ENCODE assay signal across 15 cellular contexts in genomic region chr6:63817492-63818050, GRCh38.
DNase-seq lines count a peak whose midpoint lies in the region; ATAC-seq and TF ChIP-seq lines count a peak whose summit lies in the region.
"Had no signal": no experiment of that assay in that cellular context is flagged by ENCODE, and none has a peak within 500 bp of the region (broad histone marks: within the 10 kb centered on the region; RNA-seq: fewer than 3 reads in every experiment).

No MANE protein-coding gene starts in this region.

- DNase-seq in IMR-90 (no peak), fibroblast of villous mesenchyme (ENCODE audit: low read depth) (peak; percentile 51), NCI-H69 (lab: John Stamatoyannopoulos, UW) (no peak), endodermal cell (no peak), AG08396 (ENCODE audit: low spot score) (no peak)
- DNase-seq in activated CD4-positive, alpha-beta T cell treated with anti-CD3 and anti-CD28 coated beads, Interleukin-2, amount 50 U/mL, for 4 hours, result no peak
- DNase-seq: Calu3; CD4-positive, CD25-positive, alpha-beta regulatory T cell; NCI-H187 treated with DMSO at 0.1 percent for 48 hours; NCI-H2171; NCI-H446 treated with DMSO at 0.1 percent for 48 hours had no signal

- TF ChIP-seq POLR2A in IMR-90 (IDR thresholded peaks at IDR 0.05; ENCODE audit: low read depth, low read length), result no peak

- CTCF ChIA-PET in IMR-90 (lab: Yijun Ruan, JAX), result interaction anchor here (1.8 kb wide), 1 partner anchor 10 kb away, joined by 8 read pairs; no protein-coding TSS in a partner anchor

- H4K20me1 ChIP-seq in IMR-90 (ENCODE audit: insufficient read depth, low read length), result no peaks in the 10 kb centered on the region

- POLR2A ChIA-PET in IMR-90 (lab: Charles Lee; ENCODE audit: unreplicated experiment), result no interaction called here

- H2BK120ac ChIP-seq in IMR-90 (ENCODE audit: low read depth, low read length), result peak overlapping the region; percentile 45; the same call in 1 of the 2 replicates

- no peak overlapping the region for H3K27ac Mint-ChIP-seq in endodermal cell
- H3K27ac Mint-ChIP-seq: CD4-positive, CD25-positive, alpha-beta regulatory T cell had no signal

- H3K27ac ChIP-seq in 22Rv1, result no peak overlapping the region
- no peak overlapping the region for H3K27ac ChIP-seq in IMR-90 (ENCODE audit: insufficient read depth, low read length)
- H3K27ac ChIP-seq in endodermal cell (ENCODE audit: low read depth, low read length), result no peak overlapping the region
- H3K27ac ChIP-seq: GM23248 had no signal

- H3K4me3 ChIP-seq in IMR-90 (ENCODE audit: insufficient read depth, low read depth, low read length) (no peak overlapping the region), fibroblast of villous mesenchyme (ENCODE audit: low read depth, low read length) (no peak overlapping the region), neuron (ENCODE audit: low read length) (no peak overlapping the region), endodermal cell (ENCODE audit: low read length) (no peak overlapping the region)
- H3K4me3 ChIP-seq: GM12878, GM23248 had no signal

- 0 out of 2 replicates have a peak overlapping the region, but pooled peaks have one; percentile 61 for H2BK20ac ChIP-seq in IMR-90 (ENCODE audit: low read depth, low read length)

- peak overlapping the region in 1 of 2 experiments; percentile 56; a peak in 2 of 4 replicates for H4K8ac ChIP-seq in IMR-90 (ENCODE audit: low read depth in 2 of 2, low read length in 2 of 2)

- no peaks in the 10 kb centered on the region for H3K36me3 Mint-ChIP-seq in endodermal cell (ENCODE audit: low read depth)
- H3K36me3 Mint-ChIP-seq: CD4-positive, CD25-positive, alpha-beta regulatory T cell had no signal

- dilution Hi-C loops in IMR-90 (cut with HindIII; ENCODE audit: low sequenced_read_pairs, unreplicated experiment), result no loop called here

- H4K91ac ChIP-seq in IMR-90 (ENCODE audit: insufficient read depth, low read depth, low read length), result peak overlapping the region; percentile 31; the same call in 1 of the 2 replicates

- H3K9me3 Mint-ChIP-seq in endodermal cell, result no peaks in the 10 kb centered on the region

- WGBS in IMR-90 (ENCODE audit: extremely low coverage in 2 of 2, insufficient read length in 1 of 2), 2 experiments, result no CpG with 5 or more reads among the region's 4 CpGs
- WGBS in endodermal cell (ENCODE audit: insufficient coverage in 1 of 2, insufficient read length in 1 of 2), 2 experiments, result 89% methylated on average over 4 of the region's 4 CpGs; no CpG with 5 or more reads in 1 of the 2 experiments

- H3K9me3 ChIP-seq in IMR-90 (ENCODE audit: control insufficient read depth, insufficient read depth, low read length), result no peaks in the 10 kb centered on the region
- H3K9me3 ChIP-seq in neuron (ENCODE audit: low read length), result no peaks in the 10 kb centered on the region
- no peaks in the 10 kb centered on the region for H3K9me3 ChIP-seq in endodermal cell (ENCODE audit: control insufficient read depth, low read length)

- H3K56ac ChIP-seq in IMR-90 (ENCODE audit: extremely low read depth, insufficient read depth, low read length), result no peak overlapping the region

- no peak overlapping the region for H3K23ac ChIP-seq in IMR-90 (ENCODE audit: low read depth, low read length)

- H2AFZ ChIP-seq in IMR-90 (replicated peaks; ENCODE audit: low read length, poor library complexity) (peak overlapping the region; percentile 83), neuron (ENCODE audit: low read depth, low read length) (peak overlapping the region; percentile 23)
- H2AFZ ChIP-seq: GM23248 had no signal

- ATAC-seq in IMR-90 (ENCODE audit: low read depth), result no peak

- H4K5ac ChIP-seq in IMR-90 (ENCODE audit: low read depth, low read length), result peak overlapping the region; percentile 97

- H3K4me3 Mint-ChIP-seq in endodermal cell, result no peak overlapping the region
- H3K4me3 Mint-ChIP-seq: CD4-positive, CD25-positive, alpha-beta regulatory T cell had no signal

- H3K4me1 ChIP-seq in IMR-90 (ENCODE audit: control insufficient read depth, insufficient read depth, low read length) (peaks cover 9% of the 10 kb centered on the region), neuron (ENCODE audit: insufficient read depth, low read length) (peaks cover 5% of the 10 kb centered on the region), endodermal cell (ENCODE audit: control insufficient read depth, insufficient read depth, low read length) (no peaks in the 10 kb centered on the region)

- in situ Hi-C loops in IMR-90 (cut with MboI; ENCODE audit: low sequenced_read_pairs), result no loop called here

- peak overlapping the region; percentile 4; the same call in 1 of the 3 replicates for H2BK15ac ChIP-seq in IMR-90 (ENCODE audit: low read depth, low read length)

- no peak overlapping the region for H2BK5ac ChIP-seq in IMR-90 (ENCODE audit: low read depth, low read length, poor library complexity, severe bottlenecking)

- H3K9ac ChIP-seq in IMR-90 (ENCODE audit: low read depth, low read length), result 0 out of 2 replicates have a peak overlapping the region, but pooled peaks have one; percentile 14
- no peak overlapping the region for H3K9ac ChIP-seq in endodermal cell (ENCODE audit: extremely low read depth, low read length, poor library complexity, severe bottlenecking)
- H3K9ac ChIP-seq: GM23248 had no signal

- intact Hi-C loops in IMR-90 (cut with micrococcal nuclease), result loop anchor here (5.0 to 10.0 kb wide), 3 partner anchors 80 to 517 kb away; no protein-coding TSS in a partner anchor

- peak overlapping the region; percentile 43; the same call in 1 of the 2 replicates for H3K4ac ChIP-seq in IMR-90 (ENCODE audit: low read depth, low read length)

- H3K14ac ChIP-seq in IMR-90 (replicated peaks; ENCODE audit: low read depth, low read length), result peak overlapping the region; percentile 37; the same call in 1 of the 2 replicates

- no peak for TF ChIP-seq RAD21 in IMR-90 (IDR thresholded peaks at IDR 0.05; ENCODE audit: low read length)

- H3K27me3 ChIP-seq in IMR-90 (ENCODE audit: control insufficient read depth, insufficient read depth, low read length) (no peaks in the 10 kb centered on the region), neuron (ENCODE audit: insufficient read depth, low read length) (no peaks in the 10 kb centered on the region), endodermal cell (ENCODE audit: control insufficient read depth, insufficient read depth, low read length, poor library complexity, severe bottlenecking) (peaks cover 4% of the 10 kb centered on the region)

- H3K79me1 ChIP-seq in IMR-90 (ENCODE audit: low read depth in 1 of 2, low read length in 2 of 2), result no peaks in the 10 kb centered on the region

- H2AK5ac ChIP-seq in IMR-90 (ENCODE audit: low read depth, low read length), result peak overlapping the region; percentile 48; the same call in 1 of the 2 replicates

- no peaks in the 10 kb centered on the region for H3K36me3 ChIP-seq in IMR-90 (ENCODE audit: control insufficient read depth, insufficient read depth, low read length)
- H3K36me3 ChIP-seq in neuron (ENCODE audit: insufficient read depth, low read length), result no peaks in the 10 kb centered on the region
- H3K36me3 ChIP-seq in endodermal cell (ENCODE audit: control insufficient read depth, insufficient read depth, low read length), result no peaks in the 10 kb centered on the region

- no peak overlapping the region for H3K4me2 ChIP-seq in IMR-90 (ENCODE audit: low read depth, low read length)

- H3K4me1 Mint-ChIP-seq in endodermal cell, result no peaks in the 10 kb centered on the region

- H2AK9ac ChIP-seq in IMR-90 (replicated peaks; ENCODE audit: low read depth, low read length, poor library complexity), result no peak overlapping the region

- H3K9me1 ChIP-seq in IMR-90 (ENCODE audit: insufficient read depth, low read length), result no peaks in the 10 kb centered on the region

- no TSS peak for BruUV-seq in IMR-90 (replicated peaks; lab: Mats Ljungman, UMichigan)

- H3K27me3 Mint-ChIP-seq in endodermal cell (ENCODE audit: insufficient read depth), result peaks cover 1% of the 10 kb centered on the region
- H3K27me3 Mint-ChIP-seq: CD4-positive, CD25-positive, alpha-beta regulatory T cell had no signal

- TF ChIP-seq CTCF in 22Rv1 (IDR thresholded peaks at IDR 0.05) (peak; percentile 24; the same call in 1 of the 2 replicates), IMR-90 (conservative IDR thresholded peaks at IDR 0.05; ENCODE audit: low read depth, low read length) (no peak), fibroblast of villous mesenchyme (IDR thresholded peaks at IDR 0.05; ENCODE audit: insufficient read depth, low read depth, low read length) (no peak), endodermal cell (conservative IDR thresholded peaks at IDR 0.05) (no peak)

- peak overlapping the region; percentile 63; the same call in 1 of the 2 replicates for H3K18ac ChIP-seq in IMR-90 (ENCODE audit: low read depth, low read length)

TF ChIP-seq in IMR-90, 13 proteins besides CTCF, POLR2A, EP300 and RAD21:
- TF ChIP-seq CEBPB (IDR thresholded peaks at IDR 0.05; ENCODE audit: low read depth, low read length), result no peak
- no peak for TF ChIP-seq SMC3 (IDR thresholded peaks at IDR 0.05; ENCODE audit: low read depth, low read length)
- TF ChIP-seq MAFK (IDR thresholded peaks at IDR 0.05; ENCODE audit: low read depth, low read length), result no peak
- TF ChIP-seq USF2 (IDR thresholded peaks at IDR 0.05; ENCODE audit: low read depth, low read length), result no peak
- TF ChIP-seq MAZ (IDR thresholded peaks at IDR 0.05; ENCODE audit: borderline replicate concordance, low read depth, low read length), result no peak
- TF ChIP-seq MXI1 (IDR thresholded peaks at IDR 0.05; ENCODE audit: borderline replicate concordance, low read depth, low read length), result no peak
- no peak for TF ChIP-seq RCOR1 (IDR thresholded peaks at IDR 0.05; ENCODE audit: insufficient replicate concordance, low read length)
- TF ChIP-seq FOS (IDR thresholded peaks at IDR 0.05; ENCODE audit: low read depth, low read length), result no peak
